8 cellular contexts compared by ENCODE assay signal in the genomic region with DNA sequence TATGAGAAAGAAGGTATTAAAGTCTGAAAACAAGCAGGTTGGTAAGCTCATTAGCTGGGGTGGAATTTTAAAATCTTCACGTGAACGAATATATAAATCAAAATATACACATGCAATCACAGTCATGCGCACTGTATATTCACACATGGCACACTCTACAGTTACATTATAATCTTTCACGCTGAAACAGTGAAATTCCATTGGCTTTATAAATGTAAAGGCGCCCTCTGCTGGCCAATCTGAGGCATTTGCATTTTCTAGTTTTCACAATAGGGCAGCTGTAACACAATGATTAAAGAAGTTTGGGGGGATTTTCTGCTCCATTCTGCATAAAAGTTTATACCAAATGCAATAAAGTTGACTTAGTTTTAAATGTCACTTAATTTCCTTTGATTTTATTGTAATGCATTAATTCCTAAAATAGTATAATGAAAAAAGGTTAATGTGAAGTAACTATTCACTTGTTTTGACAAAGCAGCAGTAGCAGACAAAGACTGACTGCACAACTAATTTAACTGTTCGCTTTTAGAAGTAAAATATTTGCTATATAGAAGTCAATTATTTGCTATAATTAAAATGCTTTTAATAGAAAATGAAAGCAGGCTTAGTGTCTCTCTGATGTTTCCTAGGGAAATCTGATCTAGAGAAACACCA. TPM values are rescaled to one million over a fixed set of nuclear protein-coding genes. Genes with fewer than 3 reads are reported as not detected.
DNase-seq lines count a peak whose midpoint lies in the region; ATAC-seq and TF ChIP-seq lines count a peak whose summit lies in the region.

No MANE protein-coding gene starts in this region.

- H3K9me3 ChIP-seq in HCT116 (ENCODE audit: control insufficient read depth in 1 of 2, insufficient read depth in 1 of 2, low read depth in 1 of 2, low read length in 2 of 2) (no peaks in the 10 kb centered on the region), SU-DHL-6 (ENCODE audit: insufficient read depth, low read length) (no peaks in the 10 kb centered on the region)

- in situ Hi-C loops in astrocyte of the cerebellum (cut with HindIII; ENCODE audit: low sequenced_read_pairs): no loop called here

- H3K27ac ChIP-seq in HCT116 (ENCODE audit: low read depth, low read length) (no peak overlapping the region), SU-DHL-6 (ENCODE audit: low read depth, low read length) (no peak overlapping the region)

- no peaks in the 10 kb centered on the region for H3F3A ChIP-seq in SU-DHL-6 (ENCODE audit: insufficient read depth)

- no peaks in the 10 kb centered on the region for H3K4me1 ChIP-seq in HCT116 (ENCODE audit: control insufficient read depth in 1 of 2, insufficient read depth in 2 of 2, low read length in 2 of 2)

- no peak overlapping the region for H3K4me3 ChIP-seq in GM06990 (replicated peaks; ENCODE audit: low read depth, low read length)
- no peak overlapping the region for H3K4me3 ChIP-seq in HCT116 (replicated peaks in 1 of 2; ENCODE audit: low read depth in 1 of 2, low read length in 2 of 2)
- H3K4me3 ChIP-seq in SU-DHL-6 (ENCODE audit: insufficient read depth, low read length, poor library complexity, severe bottlenecking): no peak overlapping the region
- no peak overlapping the region for H3K4me3 ChIP-seq in astrocyte of the cerebellum (ENCODE audit: low read depth, low read length)

- H4K20me1 ChIP-seq in HCT116 (ENCODE audit: insufficient read depth) (no peaks in the 10 kb centered on the region), SU-DHL-6 (ENCODE audit: low read depth, low read length) (no peaks in the 10 kb centered on the region)

- no peaks in the 10 kb centered on the region for H3K27me3 ChIP-seq in GM06990 (replicated peaks; ENCODE audit: control insufficient read depth, insufficient read depth, low read length)
- no peaks in the 10 kb centered on the region for H3K27me3 ChIP-seq in HCT116 (ENCODE audit: insufficient read depth, low read length)
- H3K27me3 ChIP-seq in SU-DHL-6 (ENCODE audit: low read length): no peaks in the 10 kb centered on the region

- DNase-seq in GM06990 (ENCODE audit: extremely low read depth, insufficient read length): peak; percentile 28
- DNase-seq in HCT116 (ENCODE audit: low read depth, low spot score): peak; percentile 41
- DNase-seq in NAMALWA (ENCODE audit: low spot score): peak; percentile 84
- DNase-seq in astrocyte of the cerebellum (ENCODE audit: low read depth): peak; percentile 48
- peak; percentile 22 for DNase-seq in iPS-NIHi11 (ENCODE audit: low spot score)
- DNase-seq in stimulated activated CD4-positive, alpha-beta T cell treated with anti-CD3 and anti-CD28 coated beads, Interleukin-1b, Interleukin-23, amount 100 ng/mL, for 24 hours (ENCODE audit: low read depth in 4 of 4, low spot score in 1 of 4): peak; percentile 18 to 41 (median 28)
- DNase-seq in HPDE6-E6E7 (ENCODE audit: extremely low spot score): no peak

- TF ChIP-seq POLR2A in HCT116 (IDR thresholded peaks at IDR 0.05; ENCODE audit: borderline replicate concordance, extremely low read depth, insufficient read depth, insufficient read length): no peak

- peak; percentile 79 for TF ChIP-seq CTCF in GM06990 (IDR thresholded peaks at IDR 0.05; ENCODE audit: insufficient read depth, low read length, poor library complexity, severe bottlenecking)
- peak; percentile 64 to 91 (median 65); a peak in 5 of 6 replicates for TF ChIP-seq CTCF in HCT116 (IDR thresholded peaks at IDR 0.05 in 2 of 3, conservative IDR thresholded peaks at IDR 0.05 in 1 of 3; ENCODE audit: borderline replicate concordance in 1 of 3, insufficient read depth in 1 of 3, low read depth in 2 of 3, low read length in 2 of 3)
- TF ChIP-seq CTCF in SU-DHL-6 (IDR thresholded peaks at IDR 0.05; ENCODE audit: insufficient read depth, low read length, poor library complexity, severe bottlenecking): peak; percentile 85
- peak; percentile 76 for TF ChIP-seq CTCF in astrocyte of the cerebellum (IDR thresholded peaks at IDR 0.05; ENCODE audit: low read depth, low read length, missing control alignments)

- RAD21 ChIA-PET in HCT116 (lab: Charles Lee; ENCODE audit: low non-redundant PET in 1 of 2, low total read pairs in 2 of 2, uncharacterized antibody in 2 of 2, unreplicated experiment in 2 of 2): no interaction called here

- H3K9me2 ChIP-seq in HCT116 (ENCODE audit: insufficient read depth): no peaks in the 10 kb centered on the region
- no peaks in the 10 kb centered on the region for H3K9me2 ChIP-seq in SU-DHL-6 (replicated peaks; ENCODE audit: insufficient read depth, low read length)

- intact Hi-C loops in HCT116 (cut with micrococcal nuclease): loop anchor here (1.0 to 2.0 kb wide), 2 partner anchors 148 to 714 kb away; no protein-coding TSS in a partner anchor

- H3K4me2 ChIP-seq in HCT116 (ENCODE audit: low read length) (no peak overlapping the region; the same call in 1 of the 2 replicates), SU-DHL-6 (ENCODE audit: low read depth, low read length, poor library complexity, severe bottlenecking) (no peak overlapping the region)

- peak; percentile 71 for TF ChIP-seq RAD21 in HCT116 (IDR thresholded peaks at IDR 0.05; ENCODE audit: low read depth)

- H2AFZ ChIP-seq in HCT116 (ENCODE audit: low read depth, low read length, poor library complexity, severe bottlenecking) (peak overlapping the region; percentile 78), SU-DHL-6 (ENCODE audit: low read depth, low read length, severe bottlenecking) (no peak overlapping the region)

- H3K36me3 ChIP-seq in GM06990 (ENCODE audit: control insufficient read depth, insufficient read depth, low read length): peaks cover 3% of the 10 kb centered on the region
- no peaks in the 10 kb centered on the region for H3K36me3 ChIP-seq in HCT116 (ENCODE audit: control insufficient read depth in 1 of 2, insufficient read depth in 2 of 2, low read length in 2 of 2)
- H3K36me3 ChIP-seq in SU-DHL-6 (ENCODE audit: low read length): no peaks in the 10 kb centered on the region

- POLR2A ChIA-PET in HCT116 (lab: Charles Lee): no interaction called here

- no peaks in the 10 kb centered on the region for H3K79me2 ChIP-seq in HCT116 (ENCODE audit: insufficient read depth, low read length)
- no peaks in the 10 kb centered on the region for H3K79me2 ChIP-seq in SU-DHL-6 (ENCODE audit: insufficient read depth, low read length)

- ATAC-seq in HCT116: peak; percentile 83

- no TSS peak for BruUV-seq in HCT116 (replicated peaks; lab: Mats Ljungman, UMichigan)

- no peak overlapping the region for H3K9ac ChIP-seq in HCT116 (ENCODE audit: low read length)
- no peak overlapping the region for H3K9ac ChIP-seq in SU-DHL-6 (ENCODE audit: low read length)

- CTCF ChIA-PET in HCT116 (lab: Charles Lee): interaction anchor here (0.7 to 7.7 kb wide), 6 partner anchors 14 to 176 kb away, joined by 3 to 119 read pairs (median 4); partner anchors contain the start of gene GCG

TF ChIP-seq in HCT116, 20 proteins besides CTCF, POLR2A, EP300 and RAD21:
- TF ChIP-seq ZFX (IDR thresholded peaks at IDR 0.05): no peak
- TF ChIP-seq EGR1 (IDR thresholded peaks at IDR 0.05; ENCODE audit: low read depth): no peak
- TF ChIP-seq SIN3A (IDR thresholded peaks at IDR 0.05; ENCODE audit: low read depth): no peak
- no peak for TF ChIP-seq EZH2 (IDR thresholded peaks at IDR 0.05)
- TF ChIP-seq ZNF274 (IDR thresholded peaks at IDR 0.05; ENCODE audit: low read depth, low read length): no peak
- TF ChIP-seq CEBPB (IDR thresholded peaks at IDR 0.05; ENCODE audit: low read depth): no peak; the same call in 1 of the 2 replicates
- no peak for TF ChIP-seq SP1 (IDR thresholded peaks at IDR 0.05; ENCODE audit: low read depth)
- TF ChIP-seq, protein P1, sequence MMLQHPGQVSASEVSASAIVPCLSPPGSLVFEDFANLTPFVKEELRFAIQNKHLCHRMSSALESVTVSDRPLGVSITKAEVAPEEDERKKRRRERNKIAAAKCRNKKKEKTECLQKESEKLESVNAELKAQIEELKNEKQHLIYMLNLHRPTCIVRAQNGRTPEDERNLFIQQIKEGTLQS (IDR thresholded peaks at IDR 0.05): no peak
- no peak for TF ChIP-seq JUND (IDR thresholded peaks at IDR 0.05)
- TF ChIP-seq FOSL1 (IDR thresholded peaks at IDR 0.05; ENCODE audit: low read depth): no peak
- TF ChIP-seq EZH2phosphoT487 (IDR thresholded peaks at IDR 0.05; ENCODE audit: borderline replicate concordance): no peak
- no peak for TF ChIP-seq POLR2AphosphoS5 (IDR thresholded peaks at IDR 0.05; ENCODE audit: low read depth, low read length)
- no peak for TF ChIP-seq SRF (IDR thresholded peaks at IDR 0.05; ENCODE audit: low read depth)
- no peak for TF ChIP-seq ZBTB33 (IDR thresholded peaks at IDR 0.05; ENCODE audit: extremely low read depth, insufficient replicate concordance, low read length)
- TF ChIP-seq TCF7L2 (IDR thresholded peaks at IDR 0.05; ENCODE audit: borderline replicate concordance, extremely low read depth, insufficient read depth, insufficient read length): no peak
- TF ChIP-seq CBX3 (IDR thresholded peaks at IDR 0.05; ENCODE audit: low read depth): no peak

RNA-seq across cellular contexts. Expression of gene IFIH1, which starts 17.2 kb away (rescaled TPM):
- total RNA-seq in HCT116 (2021; ENCODE audit: unreplicated experiment): 7.0 TPM
- 2.5 and 2.8 TPM in 2 replicates for polyA plus RNA-seq in HCT116 (2012)

RNA-seq across cellular contexts. Expression of gene GCA, which starts 42.7 kb away (rescaled TPM):
- 18.8 TPM for total RNA-seq in HCT116 (2021; ENCODE audit: unreplicated experiment)
- polyA plus RNA-seq in HCT116 (2012): 16.9 and 24.4 TPM in 2 replicates

RNA-seq across cellular contexts. Expression of gene FAP, which starts 58.0 kb away (rescaled TPM):
- total RNA-seq in HCT116 (2021; ENCODE audit: unreplicated experiment): not detected
- polyA plus RNA-seq in HCT116 (2012): 0.13 TPM in 1 of 2 replicates, not detected in the other
